ENCODE assay signal across 28 cellular contexts in genomic region chr14:64688028-64688427, GRCh38. TPM values are rescaled to one million over a fixed set of nuclear protein-coding genes. Genes with fewer than 3 reads are reported as not detected.
A peak's percentile ranks its signal among the peaks of the same experiment; 100 is the strongest.
DNase-seq lines count a peak whose midpoint lies in the region; ATAC-seq and TF ChIP-seq lines count a peak whose summit lies in the region.
"Had no signal": no experiment of that assay in that cellular context is flagged by ENCODE, and none has a peak within 500 bp of the region (broad histone marks: within the 10 kb centered on the region; RNA-seq: fewer than 3 reads in every experiment).

No MANE protein-coding gene starts in this region.

- no peak overlapping the region for H3K18ac ChIP-seq in neuronal stem cell (ENCODE audit: low read length)

- H3K23ac ChIP-seq in neuronal stem cell (ENCODE audit: low read depth, low read length, poor library complexity): peak overlapping the region; percentile 22

- no peak for TF ChIP-seq CTCF in NB4 (IDR thresholded peaks at IDR 0.05; ENCODE audit: low read depth, low read length)
- TF ChIP-seq CTCF in GM10248 (IDR thresholded peaks at IDR 0.05; ENCODE audit: control extremely low read depth, extremely low read depth, low read depth, missing control alignments): no peak
- no peak for TF ChIP-seq CTCF in lower leg skin (IDR thresholded peaks at IDR 0.05)

- H4K91ac ChIP-seq in neuronal stem cell (ENCODE audit: low read depth, low read length, poor library complexity): no peak overlapping the region

- H3K4me3 Mint-ChIP-seq in CD8-positive, alpha-beta memory T cell: peak overlapping the region in 4 of 7 donors; percentile 16 to 76 (median 40)
- H3K4me3 Mint-ChIP-seq in activated T-helper 17 cell treated with anti-CD3 and anti-CD28 coated beads, Interleukin-2, amount 50 U/mL, for 72 hours: peak overlapping the region; percentile 17
- H3K4me3 Mint-ChIP-seq: activated CD4-positive, alpha-beta memory T cell treated with anti-CD3 and anti-CD28 coated beads for 36 hours; B cell had no signal

- H2AK5ac ChIP-seq in neuronal stem cell (ENCODE audit: low read depth, low read length): no peak overlapping the region

- H3K4me1 Mint-ChIP-seq in CD8-positive, alpha-beta memory T cell: peaks cover 20 to 25% (median 22%) of the 10 kb centered on the region in 3 donors
- peaks cover 14% of the 10 kb centered on the region for H3K4me1 Mint-ChIP-seq in activated T-helper 17 cell treated with anti-CD3 and anti-CD28 coated beads, Interleukin-2, amount 50 U/mL, for 72 hours
- H3K4me1 Mint-ChIP-seq: B cell had no signal

- H3K79me1 ChIP-seq in neuronal stem cell (ENCODE audit: low read depth, low read length): no peaks in the 10 kb centered on the region

- no peak overlapping the region for H2BK120ac ChIP-seq in neuronal stem cell (ENCODE audit: low read depth, low read length)

- DNase-seq in CD8-positive, alpha-beta memory T cell: no peak
- DNase-seq in NB4 (ENCODE audit: low read depth) (peak; percentile 72), neuronal stem cell (ENCODE audit: low spot score) (no peak), GM10248 (ENCODE audit: extremely low spot score) (no peak), lower leg skin (ENCODE audit: low spot score in 2 of 2) (no peak)
- no peak for DNase-seq in activated CD8-positive, alpha-beta memory T cell treated with anti-CD3 and anti-CD28 coated beads, Interleukin-2, amount 50 U/mL, for 48 hours
- DNase-seq: activated CD4-positive, alpha-beta memory T cell treated with anti-CD3 and anti-CD28 coated beads for 36 hours; activated CD4-positive, CD25-positive, alpha-beta regulatory T cell treated with anti-CD3 and anti-CD28 coated beads, Interleukin-2, amount 50 U/mL, for 72 hours; activated naive CD4-positive, alpha-beta T cell treated with Interleukin-2 at 50 U/mL for 16 hours; COR-L47; cortex of kidney; DMS53; foreskin keratinocyte; GM23248; left ventricle myocardium superior; MG63; NCI-H146; NCI-H2107; psoas muscle; stimulated activated CD4-positive, alpha-beta T cell treated with anti-CD3 and anti-CD28 coated beads, Interleukin-2, amount 100 ng/mL, for 48 hours; stomach; T-helper 1 cell; tibial artery had no signal

- no peak overlapping the region for H2AFZ ChIP-seq in neuronal stem cell (ENCODE audit: low read length)
- H2AFZ ChIP-seq: GM23248 had no signal

- peaks cover 12% of the 10 kb centered on the region for H3K4me1 ChIP-seq in CD8-positive, alpha-beta memory T cell (ENCODE audit: insufficient read depth, low read length)
- peaks cover 3 to 12% of the 10 kb centered on the region in 2 donors for H3K4me1 ChIP-seq in neuronal stem cell (ENCODE audit: control insufficient read depth in 2 of 2, insufficient read depth in 1 of 2, low read depth in 1 of 2, low read length in 2 of 2)
- H3K4me1 ChIP-seq: foreskin keratinocyte, psoas muscle had no signal

- H3K4me3 ChIP-seq in CD8-positive, alpha-beta memory T cell (ENCODE audit: low read length): no peak overlapping the region
- H3K4me3 ChIP-seq in NB4 (ENCODE audit: low read depth, low read length): no peak overlapping the region
- H3K4me3 ChIP-seq in neuronal stem cell (ENCODE audit: low read length in 2 of 2): no peak overlapping the region
- H3K4me3 ChIP-seq in lower leg skin (ENCODE audit: low read depth, poor library complexity, severe bottlenecking): no peak overlapping the region
- H3K4me3 ChIP-seq: GM23248, K562, MG63, psoas muscle, stomach, tibial artery had no signal

- H2BK12ac ChIP-seq in neuronal stem cell (ENCODE audit: low read length): no peak overlapping the region

- no peaks in the 10 kb centered on the region for H3K27me3 ChIP-seq in CD8-positive, alpha-beta memory T cell (ENCODE audit: insufficient read depth, low read length, poor library complexity, severe bottlenecking)
- peaks cover 0 to 32% (median 3%) of the 10 kb centered on the region in 3 experiments for H3K27me3 ChIP-seq in neuronal stem cell (ENCODE audit: control insufficient read depth in 3 of 3, insufficient read depth in 3 of 3, low read depth in 1 of 3, low read length in 3 of 3)
- H3K27me3 ChIP-seq: foreskin keratinocyte, MG63, stomach, tibial artery had no signal

- H4K8ac ChIP-seq in neuronal stem cell (ENCODE audit: low read depth, low read length): no peak overlapping the region

- no peak overlapping the region for H3K4ac ChIP-seq in neuronal stem cell (ENCODE audit: low read length)

- TF ChIP-seq POLR2A in NB4 (IDR thresholded peaks at IDR 0.05; ENCODE audit: extremely low read depth, insufficient read length) (no peak), lower leg skin (IDR thresholded peaks at IDR 0.05) (no peak)

- POLR2A ChIA-PET in CD8-positive, alpha-beta memory T cell (lab: Charles Lee): no interaction called here
- POLR2A ChIA-PET in GM10248 (lab: Yijun Ruan, JAX): no interaction called here

- ATAC-seq in activated T-helper 17 cell treated with anti-CD3 and anti-CD28 coated beads, Interleukin-2, amount 50 U/mL, for 72 hours (replicated peaks): no peak
- no peak for ATAC-seq in GM21515 (IDR thresholded peaks at IDR 0.05; ENCODE audit: unreplicated experiment)
- ATAC-seq: K562, left ventricle myocardium superior, psoas muscle, sciatic nerve had no signal

- H3K4me2 ChIP-seq in neuronal stem cell (ENCODE audit: insufficient read depth, low read length, poor library complexity, severe bottlenecking): no peak overlapping the region

- CTCF ChIA-PET in CD8-positive, alpha-beta memory T cell (lab: Charles Lee): interaction anchor here (1.0 to 1.2 kb wide), 2 partner anchors 16 to 204 kb away, joined by 3 read pairs; no protein-coding TSS in a partner anchor
- CTCF ChIA-PET in GM10248 (lab: Yijun Ruan, JAX): interaction anchor here (0.9 to 1.9 kb wide), 2 partner anchors 12 to 15 kb away, joined by 4 to 8 read pairs; no protein-coding TSS in a partner anchor

- H3K14ac ChIP-seq in neuronal stem cell (ENCODE audit: low read length): no peak overlapping the region

- H3K9ac ChIP-seq in neuronal stem cell (ENCODE audit: low read depth, low read length, poor library complexity): no peak overlapping the region
- H3K9ac ChIP-seq: GM23248 had no signal

- intact Hi-C loops in lower leg skin (cut with DNase I; ENCODE audit: low total_unique reads): no loop called here

- H3K36me3 Mint-ChIP-seq in CD8-positive, alpha-beta memory T cell: no peaks in the 10 kb centered on the region
- no peaks in the 10 kb centered on the region for H3K36me3 Mint-ChIP-seq in activated T-helper 17 cell treated with anti-CD3 and anti-CD28 coated beads, Interleukin-2, amount 50 U/mL, for 72 hours (ENCODE audit: low read depth)
- H3K36me3 Mint-ChIP-seq: activated CD4-positive, alpha-beta memory T cell treated with anti-CD3 and anti-CD28 coated beads for 36 hours had no signal

- H2BK15ac ChIP-seq in neuronal stem cell (ENCODE audit: low read length): no peak overlapping the region

- no peaks in the 10 kb centered on the region for H3K9me3 ChIP-seq in CD8-positive, alpha-beta memory T cell (ENCODE audit: low read length)
- no peaks in the 10 kb centered on the region for H3K9me3 ChIP-seq in neuronal stem cell (replicated peaks in 1 of 2; ENCODE audit: control insufficient read depth in 2 of 2, insufficient read depth in 1 of 2, low read depth in 1 of 2, low read length in 2 of 2)
- H3K9me3 ChIP-seq: MG63, psoas muscle, stomach, tibial artery had no signal

- H3K27ac ChIP-seq in CD8-positive, alpha-beta memory T cell (ENCODE audit: low read depth, low read length): no peak overlapping the region
- no peak overlapping the region for H3K27ac ChIP-seq in neuronal stem cell (replicated peaks; ENCODE audit: low read length)
- H3K27ac ChIP-seq: foreskin keratinocyte, GM23248, psoas muscle, stomach, tibial artery had no signal

- H3K9me3 Mint-ChIP-seq in CD8-positive, alpha-beta memory T cell: no peaks in the 10 kb centered on the region
- no peaks in the 10 kb centered on the region for H3K9me3 Mint-ChIP-seq in activated T-helper 17 cell treated with anti-CD3 and anti-CD28 coated beads, Interleukin-2, amount 50 U/mL, for 72 hours
- H3K9me3 Mint-ChIP-seq: activated CD4-positive, alpha-beta memory T cell treated with anti-CD3 and anti-CD28 coated beads for 36 hours had no signal

- peak overlapping the region in 6 of 8 donors; percentile 39 to 87 (median 78) for H3K27ac Mint-ChIP-seq in CD8-positive, alpha-beta memory T cell
- H3K27ac Mint-ChIP-seq in activated T-helper 17 cell treated with anti-CD3 and anti-CD28 coated beads, Interleukin-2, amount 50 U/mL, for 72 hours: no peak overlapping the region
- H3K27ac Mint-ChIP-seq: activated CD4-positive, alpha-beta memory T cell treated with anti-CD3 and anti-CD28 coated beads for 36 hours; B cell had no signal

- no peaks in the 10 kb centered on the region for H3K36me3 ChIP-seq in CD8-positive, alpha-beta memory T cell (ENCODE audit: insufficient read depth, low read length)
- no peaks in the 10 kb centered on the region for H3K36me3 ChIP-seq in neuronal stem cell (replicated peaks in 1 of 2; ENCODE audit: control insufficient read depth in 2 of 2, insufficient read depth in 2 of 2, low read length in 2 of 2)
- H3K36me3 ChIP-seq: MG63, stomach, tibial artery had no signal

- no peak overlapping the region for H2BK5ac ChIP-seq in neuronal stem cell (ENCODE audit: low read length)

- WGBS in neuronal stem cell (ENCODE audit: extremely low coverage in 2 of 2, insufficient read length in 2 of 2, insufficient replicate concordance in 1 of 2), 2 donors: no CpG with 5 or more reads among the region's 2 CpGs
- 59 to 71% methylated on average over 2 of the region's 2 CpGs for WGBS in lower leg skin, 2 donors

- H3K27me3 Mint-ChIP-seq in CD8-positive, alpha-beta memory T cell: peaks cover 0 to 2% of the 10 kb centered on the region in 2 donors
- no peaks in the 10 kb centered on the region for H3K27me3 Mint-ChIP-seq in activated T-helper 17 cell treated with anti-CD3 and anti-CD28 coated beads, Interleukin-2, amount 50 U/mL, for 72 hours
- H3K27me3 Mint-ChIP-seq: activated CD4-positive, alpha-beta memory T cell treated with anti-CD3 and anti-CD28 coated beads for 36 hours had no signal

RNA-seq across cellular contexts. Expression of gene PLEKHG3, which starts 16.2 kb away (rescaled TPM):
- 1 to 10 TPM; 4.9 to 5.0 TPM for total RNA-seq in CD8-positive, alpha-beta memory T cell
- 61.1 TPM for polyA plus RNA-seq in CD8-positive, alpha-beta memory T cell
- 10 to 100 TPM; 17.2 to 19.2 TPM for total RNA-seq in activated T-helper 17 cell treated with anti-CD3 and anti-CD28 coated beads, Interleukin-2, amount 50 U/mL, for 72 hours
- 66.9 TPM for polyA plus RNA-seq in neuronal stem cell (2013, experiment 1 of 2)
- 64.7 TPM for polyA plus RNA-seq in neuronal stem cell (2013, experiment 2 of 2)
- 100 to 1,000 TPM in 3 of 4 donors, 10 to 100 TPM in 1; 92.9 to 178 (median 125) TPM for total RNA-seq in lower leg skin

Comparison
In these comparisons a context has a peak if more than half of its experiments do, and no peak if none do; other contexts are left out.
1. RNA of gene PLEKHG3, which starts 16.2 kb away (total RNA-seq): 92.9 to 178 TPM in lower leg skin; 17.2 to 19.2 TPM in activated T-helper 17 cell treated with anti-CD3 and anti-CD28 coated beads, Interleukin-2, amount 50 U/mL, for 72 hours and 4.9 to 5.0 TPM in CD8-positive, alpha-beta memory T cell; every median in the first group is over 4 times any median in the second.